In genomic region chr3:197503652-197504051, GRCh38 we compare ENCODE assay signal across 17 cellular contexts.
"Had no signal": no experiment of that assay in that cellular context is flagged by ENCODE, and none has a peak within 500 bp of the region (broad histone marks: within the 10 kb centered on the region; RNA-seq: fewer than 3 reads in every experiment).

No MANE protein-coding gene starts in this region.

- H3K4me3 Mint-ChIP-seq: activated naive CD4-positive, alpha-beta T cell treated with anti-CD3 and anti-CD28 coated beads for 36 hours; activated naive CD8-positive, alpha-beta T cell treated with anti-CD3 and anti-CD28 coated beads, Interleukin-2, amount 50 U/mL, for 24 hours; activated T-helper 17 cell treated with anti-CD3 and anti-CD28 coated beads, Interleukin-2, amount 50 U/mL, for 72 hours; endodermal cell; neural progenitor cell; stimulated activated naive B cell treated with anti-CD40 and anti-IgM and Interleukin-4, amounts not matched to agents 10 μg/mL and 1 μg/mL and 100 μg/mL, for 72 hours had no signal

- H3K27ac Mint-ChIP-seq: activated naive CD4-positive, alpha-beta T cell treated with anti-CD3 and anti-CD28 coated beads for 36 hours; activated naive CD8-positive, alpha-beta T cell treated with anti-CD3 and anti-CD28 coated beads, Interleukin-2, amount 50 U/mL, for 24 hours; endodermal cell; stimulated activated naive B cell treated with anti-CD40 and anti-IgM and Interleukin-4, amounts not matched to agents 10 μg/mL and 1 μg/mL and 100 μg/mL, for 72 hours had no signal

- H3K4me2 ChIP-seq: neural progenitor cell had no signal

- H3K27me3 ChIP-seq: neural progenitor cell, ovary had no signal

- H3K27ac ChIP-seq: neural progenitor cell, ovary had no signal

- H3K9me3 Mint-ChIP-seq: activated naive CD4-positive, alpha-beta T cell treated with anti-CD3 and anti-CD28 coated beads for 36 hours; activated naive CD8-positive, alpha-beta T cell treated with anti-CD3 and anti-CD28 coated beads, Interleukin-2, amount 50 U/mL, for 24 hours; activated T-helper 17 cell treated with anti-CD3 and anti-CD28 coated beads, Interleukin-2, amount 50 U/mL, for 72 hours; neural progenitor cell; stimulated activated naive B cell treated with anti-CD40 and anti-IgM and Interleukin-4, amounts not matched to agents 10 μg/mL and 1 μg/mL and 100 μg/mL, for 72 hours had no signal

- H3K4me3 ChIP-seq: lung, neural progenitor cell, ovary had no signal

- DNase-seq: activated CD4-positive, alpha-beta T cell treated with anti-CD3 and anti-CD28 coated beads for 1 hour; activated CD4-positive, alpha-beta T cell treated with anti-CD3 and anti-CD28 coated beads, Interleukin-2, amount 50 U/mL, for 4 hours; activated naive CD4-positive, alpha-beta T cell treated with anti-CD3 and anti-CD28 coated beads for 36 hours; activated naive CD8-positive, alpha-beta T cell treated with anti-CD3 and anti-CD28 coated beads, Interleukin-2, amount 50 U/mL, for 24 hours; activated T-cell treated with anti-CD3 and anti-CD28 coated beads for 4 hours; aorta; endodermal cell; ovary; stimulated activated naive B cell treated with anti-CD40 and anti-IgM and Interleukin-4, amounts not matched to agents 10 μg/mL and 1 μg/mL and 100 μg/mL, for 72 hours; T-helper 1 cell; T1000; trophoblast cell had no signal

- H2AFZ ChIP-seq: neural progenitor cell had no signal

- FAIRE-seq: bronchial epithelial cell, islet of Langerhans had no signal

- ATAC-seq: activated naive CD8-positive, alpha-beta T cell treated with anti-CD3 and anti-CD28 coated beads, Interleukin-2, amount 50 U/mL, for 24 hours; activated T-helper 17 cell treated with anti-CD3 and anti-CD28 coated beads, Interleukin-2, amount 50 U/mL, for 72 hours; stimulated activated naive B cell treated with anti-CD40 and anti-IgM and Interleukin-4, amounts not matched to agents 10 μg/mL and 1 μg/mL and 100 μg/mL, for 72 hours had no signal

- H3K36me3 ChIP-seq: neural progenitor cell, ovary had no signal

- H3K4me1 Mint-ChIP-seq: activated naive CD8-positive, alpha-beta T cell treated with anti-CD3 and anti-CD28 coated beads, Interleukin-2, amount 50 U/mL, for 24 hours; activated T-helper 17 cell treated with anti-CD3 and anti-CD28 coated beads, Interleukin-2, amount 50 U/mL, for 72 hours; endodermal cell; stimulated activated naive B cell treated with anti-CD40 and anti-IgM and Interleukin-4, amounts not matched to agents 10 μg/mL and 1 μg/mL and 100 μg/mL, for 72 hours had no signal

- H3K9me3 ChIP-seq: ovary had no signal

- H3K27me3 Mint-ChIP-seq: activated T-helper 17 cell treated with anti-CD3 and anti-CD28 coated beads, Interleukin-2, amount 50 U/mL, for 72 hours; stimulated activated naive B cell treated with anti-CD40 and anti-IgM and Interleukin-4, amounts not matched to agents 10 μg/mL and 1 μg/mL and 100 μg/mL, for 72 hours had no signal

- H3K9ac ChIP-seq: neural progenitor cell had no signal

- H3K36me3 Mint-ChIP-seq: neural progenitor cell; stimulated activated naive B cell treated with anti-CD40 and anti-IgM and Interleukin-4, amounts not matched to agents 10 μg/mL and 1 μg/mL and 100 μg/mL, for 72 hours had no signal
